1 cellular context compared by ENCODE assay signal in genomic region chr22:29269230-29269604, GRCh38.
TF ChIP-seq lines count a peak whose summit lies in the region.

No MANE protein-coding gene starts in this region.

TF ChIP-seq in endothelial cell of umbilical vein, 7 proteins besides CTCF, POLR2A, EP300 and RAD21 (continued from another document):
- TF ChIP-seq MAX (IDR thresholded peaks at IDR 0.05; ENCODE audit: insufficient read depth, insufficient read length), result no peak
TF ChIP-seq in endothelial cell of umbilical vein: peak in this region for 0.
